Comparison of ENCODE assay signal across 1 cellular context in the genomic region with DNA sequence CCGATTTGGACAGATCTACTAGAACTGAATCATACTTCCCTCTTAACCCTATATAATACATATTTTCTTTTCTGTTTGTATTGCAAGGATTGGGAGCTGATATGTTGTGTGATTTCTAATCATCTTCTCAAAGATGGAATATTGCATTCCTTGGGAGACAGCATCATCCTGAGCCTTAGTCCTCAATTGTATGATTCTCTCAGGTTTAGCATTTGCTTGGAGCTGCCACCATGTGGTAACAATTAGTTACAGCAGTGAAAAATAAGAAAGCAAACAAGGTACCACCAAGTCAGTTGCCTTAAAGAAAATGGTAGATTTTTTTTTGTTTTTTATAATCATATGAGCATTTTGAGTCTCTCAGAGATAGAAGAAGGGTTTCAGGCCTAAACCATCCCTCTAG.
A peak's percentile ranks its signal among the peaks of the same experiment; 100 is the strongest.
TF ChIP-seq lines count a peak whose summit lies in the region.

No MANE protein-coding gene starts in this region.

TF ChIP-seq in IMR-90, 13 proteins besides CTCF, POLR2A, EP300 and RAD21:
- TF ChIP-seq BHLHE40 (IDR thresholded peaks at IDR 0.05; ENCODE audit: low read depth, low read length) (no peak), SMC3 (IDR thresholded peaks at IDR 0.05; ENCODE audit: low read depth, low read length) (0 out of 2 replicates have a peak, but pooled peaks have one; percentile 2), RCOR1 (IDR thresholded peaks at IDR 0.05; ENCODE audit: insufficient replicate concordance, low read length) (no peak)
